ENCODE assay signal across 8 cellular contexts in genomic region chr14:92639472-92640124, GRCh38.
DNase-seq lines count a peak whose midpoint lies in the region; ATAC-seq, FAIRE-seq and TF ChIP-seq lines count a peak whose summit lies in the region.
"Not testable (repeated sequence)": the region's sequence is repeated elsewhere in the genome, so short reads cannot be mapped to it uniquely, and the experiment has no call there.

No MANE protein-coding gene starts in this region.

- not testable (repeated sequence) for TF ChIP-seq POLR2A in K562 (conservative IDR thresholded peaks at IDR 0.05)

- peaks cover 23% of the 10 kb centered on the region for H3K4me1 Mint-ChIP-seq in CD14-positive monocyte
- not testable (repeated sequence) for H3K4me1 Mint-ChIP-seq in activated CD4-positive, alpha-beta T cell treated with anti-CD3 and anti-CD28 coated beads, Interleukin-2, amount 10 ng/mL, durations not matched to agents 7 days and 5 days; endothelial cell (ENCODE audit: unreplicated experiment); nephron progenitor cell

- H3K4me3 ChIP-seq in H7 (ENCODE audit: insufficient read depth, low read depth, low read length); K562; rectal smooth muscle tissue (ENCODE audit: low read length); stomach smooth muscle (ENCODE audit: low read length in 2 of 2): not testable (repeated sequence)

- not testable (repeated sequence) for H3K4me2 ChIP-seq in K562 (ENCODE audit: insufficient read depth, low read length)

- not testable (repeated sequence) for H3K27ac ChIP-seq in K562 (ENCODE audit: extremely low read depth, low read depth, low read length)
- H3K27ac ChIP-seq in rectal smooth muscle tissue (ENCODE audit: low read depth, low read length) (peak overlapping the region; percentile 74), stomach smooth muscle (ENCODE audit: low read length) (peak overlapping the region; percentile 83)

- not testable (repeated sequence) for TF ChIP-seq RAD21 in K562 (CRISPR knock-in tag; conservative IDR thresholded peaks at IDR 0.05 in 1 of 2, IDR thresholded peaks at IDR 0.05 in 1 of 2)

- intact Hi-C loops in CD14-positive monocyte (cut with micrococcal nuclease); K562 (cut with micrococcal nuclease): not testable (repeated sequence)

- not testable (repeated sequence) for H3K4me3 Mint-ChIP-seq in CD14-positive monocyte; activated CD4-positive, alpha-beta T cell treated with anti-CD3 and anti-CD28 coated beads, Interleukin-2, amount 10 ng/mL, durations not matched to agents 7 days and 5 days; nephron progenitor cell
- peak overlapping the region; percentile 31 for H3K4me3 Mint-ChIP-seq in endothelial cell (ENCODE audit: unreplicated experiment)

- H3K79me2 ChIP-seq in K562 (ENCODE audit: control insufficient read depth, insufficient read depth, low read length) = not testable (repeated sequence)

- BruUV-seq in K562 (replicated peaks; lab: Mats Ljungman, UMichigan) = not testable (repeated sequence)

- H3K9ac ChIP-seq in K562 (ENCODE audit: insufficient read depth in 1 of 2, low read depth in 2 of 2, low read length in 2 of 2); rectal smooth muscle tissue (ENCODE audit: low read length): not testable (repeated sequence)
- H3K9ac ChIP-seq in stomach smooth muscle (ENCODE audit: low read length in 2 of 2) = peak overlapping the region in 1 of 2 donors; percentile 28

- POLR2A ChIA-PET in activated CD4-positive, alpha-beta T cell treated with anti-CD3 and anti-CD28 coated beads, Interleukin-2, amount 10 ng/mL, durations not matched to agents 7 days and 5 days (lab: Charles Lee); K562 (lab: Yijun Ruan, JAX): not testable (repeated sequence)

- not testable (repeated sequence) for H3K36me3 ChIP-seq in H7 (replicated peaks; ENCODE audit: control insufficient read depth, insufficient read depth, low read length); K562 (ENCODE audit: control insufficient read depth, insufficient read depth, low read length); rectal smooth muscle tissue (ENCODE audit: control insufficient read depth, insufficient read depth, low read length)
- peaks cover 0 to 11% of the 10 kb centered on the region in 2 donors for H3K36me3 ChIP-seq in stomach smooth muscle (ENCODE audit: control insufficient read depth in 2 of 2, insufficient read depth in 2 of 2, low read length in 2 of 2)

- H3K36me3 Mint-ChIP-seq in CD14-positive monocyte (peaks cover 61 to 86% of the 10 kb centered on the region in 2 donors), endothelial cell (ENCODE audit: low read depth, unreplicated experiment) (peaks cover 19% of the 10 kb centered on the region)
- H3K36me3 Mint-ChIP-seq in activated CD4-positive, alpha-beta T cell treated with anti-CD3 and anti-CD28 coated beads, Interleukin-2, amount 10 ng/mL, durations not matched to agents 7 days and 5 days (ENCODE audit: low read depth); nephron progenitor cell (ENCODE audit: low read depth): not testable (repeated sequence)

- H3K9me1 ChIP-seq in K562 (ENCODE audit: control insufficient read depth, insufficient read depth, low read length) = not testable (repeated sequence)

- TF ChIP-seq EP300 in K562 (IDR thresholded peaks at IDR 0.05; ENCODE audit: low read length) = not testable (repeated sequence)

- not testable (repeated sequence) for H3K9me3 ChIP-seq in K562 (replicated peaks; ENCODE audit: control insufficient read depth, insufficient read depth, low read depth, low read length); stomach smooth muscle (ENCODE audit: control insufficient read depth in 2 of 2, low read length in 2 of 2)

- 13% methylated on average over 9 of the region's 24 CpGs for WGBS in K562 (ENCODE audit: insufficient coverage, low coverage, missing lambda C conversion rate)

- FAIRE-seq in K562 (lab: Jason Lieb, UNC) = not testable (repeated sequence)

- peak overlapping the region in 4 of 7 donors; percentile 8 to 80 (median 70) for H3K27ac Mint-ChIP-seq in CD14-positive monocyte
- peak overlapping the region; percentile 20 for H3K27ac Mint-ChIP-seq in activated CD4-positive, alpha-beta T cell treated with anti-CD3 and anti-CD28 coated beads, Interleukin-2, amount 10 ng/mL, durations not matched to agents 7 days and 5 days
- not testable (repeated sequence) for H3K27ac Mint-ChIP-seq in endothelial cell (ENCODE audit: unreplicated experiment)
- H3K27ac Mint-ChIP-seq in nephron progenitor cell = peak overlapping the region; percentile 88

- in situ Hi-C loops in K562 (cut with MboI) = not testable (repeated sequence)

- not testable (repeated sequence) for ATAC-seq in K562

- H3K27me3 Mint-ChIP-seq in CD14-positive monocyte (ENCODE audit: low read depth in 3 of 3); activated CD4-positive, alpha-beta T cell treated with anti-CD3 and anti-CD28 coated beads, Interleukin-2, amount 10 ng/mL, durations not matched to agents 7 days and 5 days; endothelial cell (ENCODE audit: unreplicated experiment); nephron progenitor cell (ENCODE audit: low read depth, poor library complexity): not testable (repeated sequence)

- CTCF ChIA-PET in activated CD4-positive, alpha-beta T cell treated with anti-CD3 and anti-CD28 coated beads, Interleukin-2, amount 10 ng/mL, durations not matched to agents 7 days and 5 days (lab: Charles Lee); K562 (lab: Yijun Ruan, JAX; ENCODE audit: low intra/inter-chr PET ratio): not testable (repeated sequence)

- not testable (repeated sequence) for H3K27me3 ChIP-seq in H7 (ENCODE audit: control insufficient read depth, insufficient read depth, low read length); K562 (ENCODE audit: control insufficient read depth in 2 of 2, insufficient read depth in 2 of 2, low read length in 2 of 2); rectal smooth muscle tissue (ENCODE audit: control insufficient read depth, insufficient read depth, low read length); stomach smooth muscle (ENCODE audit: control insufficient read depth in 1 of 2, insufficient read depth in 2 of 2, low read length in 2 of 2)

- not testable (repeated sequence) for H2AFZ ChIP-seq in K562 (ENCODE audit: low read depth, low read length)

- not testable (repeated sequence) for H4K20me1 ChIP-seq in K562 (replicated peaks; ENCODE audit: control insufficient read depth, insufficient read depth, low read length)

- DNase-seq in CD14-positive monocyte (ENCODE audit: low spot score); activated CD4-positive, alpha-beta T cell treated with anti-CD3 and anti-CD28 coated beads, Interleukin-2, amount 10 ng/mL, durations not matched to agents 7 days and 5 days; K562 (ENCODE audit: extremely low read depth in 1 of 4, low spot score in 3 of 4); endothelial cell (ENCODE audit: low spot score); nephron progenitor cell: not testable (repeated sequence)
- peak; percentile 32 for DNase-seq in H7

- TF ChIP-seq CTCF in CD14-positive monocyte (IDR thresholded peaks at IDR 0.05); K562 (IDR thresholded peaks at IDR 0.05 in 2 of 3, conservative IDR thresholded peaks at IDR 0.05 in 1 of 3; ENCODE audit: insufficient read depth in 2 of 3, low read depth in 1 of 3, low read length in 3 of 3); endothelial cell (IDR thresholded peaks at IDR 0.05; ENCODE audit: unreplicated experiment); nephron progenitor cell (IDR thresholded peaks at IDR 0.05): not testable (repeated sequence)

- not testable (repeated sequence) for H3K9me3 Mint-ChIP-seq in CD14-positive monocyte; activated CD4-positive, alpha-beta T cell treated with anti-CD3 and anti-CD28 coated beads, Interleukin-2, amount 10 ng/mL, durations not matched to agents 7 days and 5 days; endothelial cell (ENCODE audit: unreplicated experiment); nephron progenitor cell

- H3K4me1 ChIP-seq in K562 (replicated peaks in 1 of 2; ENCODE audit: control insufficient read depth in 2 of 2, insufficient read depth in 2 of 2, low read length in 2 of 2); rectal smooth muscle tissue (ENCODE audit: control insufficient read depth, insufficient read depth, low read length): not testable (repeated sequence)
- peaks cover 27% of the 10 kb centered on the region for H3K4me1 ChIP-seq in stomach smooth muscle (ENCODE audit: control insufficient read depth, insufficient read depth, low read length)

TF ChIP-seq in K562, 482 proteins besides CTCF, POLR2A, EP300 and RAD21:
- TF ChIP-seq ZKSCAN1 (IDR thresholded peaks at IDR 0.05; ENCODE audit: low read depth, low read length) = peak; percentile 95
